23 cellular contexts compared by ENCODE assay signal in the genomic region with DNA sequence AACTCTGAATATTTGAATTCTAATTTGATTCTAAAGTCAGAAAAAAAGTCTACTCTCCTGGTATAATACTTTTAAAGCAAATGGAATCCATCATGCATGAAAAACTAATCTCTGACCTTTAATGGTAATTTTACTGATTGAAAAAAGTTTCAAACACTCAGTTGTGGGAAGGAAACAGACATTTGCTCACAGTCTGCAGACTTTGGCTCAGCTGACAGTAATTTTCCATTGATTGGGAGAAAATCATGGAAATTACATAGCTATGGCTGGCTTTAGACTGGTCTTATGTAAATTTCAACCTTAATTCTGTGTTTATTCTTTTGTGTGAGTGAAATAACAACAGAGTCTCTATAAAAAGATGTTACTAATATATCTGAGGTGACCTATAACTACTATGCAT.
A peak's percentile ranks its signal among the peaks of the same experiment; 100 is the strongest.
DNase-seq lines count a peak whose midpoint lies in the region; ATAC-seq and TF ChIP-seq lines count a peak whose summit lies in the region.
"Had no signal": no experiment of that assay in that cellular context is flagged by ENCODE, and none has a peak within 500 bp of the region (broad histone marks: within the 10 kb centered on the region; RNA-seq: fewer than 3 reads in every experiment).

No MANE protein-coding gene starts in this region.

- H3K27ac Mint-ChIP-seq in chondrocyte (ENCODE audit: unreplicated experiment) = peak overlapping the region; percentile 45
- H3K27ac Mint-ChIP-seq: CD4-positive, alpha-beta T cell; GM23338 had no signal

- H3K36me3 Mint-ChIP-seq in chondrocyte (ENCODE audit: low read depth) = no peaks in the 10 kb centered on the region

- no peak overlapping the region for H3K9ac ChIP-seq in mesenchymal stem cell (ENCODE audit: low read length)
- H3K9ac ChIP-seq: BLaER1 had no signal

- H3K27ac ChIP-seq in mesenchymal stem cell (ENCODE audit: low read length, poor library complexity, severe bottlenecking) = no peak overlapping the region
- H3K27ac ChIP-seq in sigmoid colon = peak overlapping the region in 3 of 4 donors; percentile 73 to 89 (median 88)
- H3K27ac ChIP-seq: BLaER1, Peyer's patch, SJSA1 had no signal

- no peak overlapping the region for H2AK5ac ChIP-seq in mesenchymal stem cell (ENCODE audit: low read length, severe bottlenecking)

- no peak overlapping the region for H3K14ac ChIP-seq in mesenchymal stem cell (ENCODE audit: low read length in 2 of 2)

- H3K9me3 Mint-ChIP-seq in chondrocyte (ENCODE audit: low read depth) = no peaks in the 10 kb centered on the region
- H3K9me3 Mint-ChIP-seq: CD4-positive, alpha-beta T cell; GM23338 had no signal

- H3K4me1 ChIP-seq in mesenchymal stem cell (ENCODE audit: control insufficient read depth, insufficient read depth, low read depth, low read length) (peaks cover 7% of the 10 kb centered on the region), sigmoid colon (peaks cover 0 to 76% (median 60%) of the 10 kb centered on the region in 4 donors)
- H3K4me1 ChIP-seq: BLaER1 had no signal

- DNase-seq in NCI-H69 (lab: John Stamatoyannopoulos, UW) = peak; percentile 31
- no peak for DNase-seq in chondrocyte (ENCODE audit: low spot score)
- DNase-seq in mesenchymal stem cell = peak; percentile 18
- no peak for DNase-seq in sigmoid colon
- DNase-seq in cerebellar nuclear complex (lab: John Stamatoyannopoulos, UW) = no peak
- no peak for DNase-seq in GM03348 (ENCODE audit: low spot score)
- no peak for DNase-seq in HCEC 1CT
- DNase-seq: CD4-positive, alpha-beta T cell; COR-L47; DMS 273 treated with DMSO at 0.1 percent for 48 hours; DMS79 treated with DMSO at 0.1 percent for 48 hours; KG1; NCI-H1105 treated with DMSO at 0.1 percent for 48 hours; NCI-H2081; NCI-H2171 treated with DMSO at 0.1 percent for 48 hours; NCI-H524 treated with DMSO at 0.1 percent for 48 hours; Peyer's patch had no signal

- TF ChIP-seq EP300 in sigmoid colon (IDR thresholded peaks at IDR 0.05) = no peak

- H2BK15ac ChIP-seq in mesenchymal stem cell (ENCODE audit: low read depth, poor library complexity, severe bottlenecking) = no peak overlapping the region

- no peak for ATAC-seq in GM19455 (IDR thresholded peaks at IDR 0.05; ENCODE audit: unreplicated experiment)
- ATAC-seq: GM12878, GM23338, HCT116 had no signal

- H2AFZ ChIP-seq in mesenchymal stem cell (ENCODE audit: low read depth, low read length) = no peak overlapping the region
- H2AFZ ChIP-seq: GM23338 had no signal

- H4K8ac ChIP-seq in mesenchymal stem cell (ENCODE audit: low read length) = no peak overlapping the region

- no peak overlapping the region for H3K4me3 Mint-ChIP-seq in chondrocyte (ENCODE audit: unreplicated experiment)
- H3K4me3 Mint-ChIP-seq: CD4-positive, alpha-beta T cell; GM23338 had no signal

- H2BK120ac ChIP-seq in mesenchymal stem cell (ENCODE audit: low read depth, low read length) = no peak overlapping the region

- no peak overlapping the region for H2BK5ac ChIP-seq in mesenchymal stem cell (ENCODE audit: low read depth, low read length, poor library complexity, severe bottlenecking)

- peaks cover 61% of the 10 kb centered on the region for H3K4me1 Mint-ChIP-seq in chondrocyte (ENCODE audit: low read depth)

- no peaks in the 10 kb centered on the region for H3K27me3 Mint-ChIP-seq in chondrocyte (ENCODE audit: low read depth)

- intact Hi-C loops in sigmoid colon (cut with DNase I) = loop anchor here (5.0 kb wide), 1 partner anchor 42 kb away; no protein-coding TSS in a partner anchor

- no peak overlapping the region for H3K23ac ChIP-seq in mesenchymal stem cell (ENCODE audit: low read length in 2 of 2)

- H3K36me3 ChIP-seq in mesenchymal stem cell (ENCODE audit: control insufficient read depth in 1 of 2, insufficient read depth in 2 of 2, low read depth in 1 of 2, low read length in 2 of 2) = no peaks in the 10 kb centered on the region
- no peaks in the 10 kb centered on the region for H3K36me3 ChIP-seq in sigmoid colon
- H3K36me3 ChIP-seq: BLaER1, Peyer's patch, SJSA1 had no signal

- no peak for TF ChIP-seq POLR2A in sigmoid colon (IDR thresholded peaks at IDR 0.05)

- H3K9me3 ChIP-seq in mesenchymal stem cell (ENCODE audit: control insufficient read depth, low read length) (no peaks in the 10 kb centered on the region), sigmoid colon (no peaks in the 10 kb centered on the region)
- H3K9me3 ChIP-seq: BLaER1, Peyer's patch, SJSA1 had no signal

- H2BK12ac ChIP-seq in mesenchymal stem cell (ENCODE audit: low read length in 2 of 2) = no peak overlapping the region

- TF ChIP-seq CTCF in chondrocyte (IDR thresholded peaks at IDR 0.05) (no peak), sigmoid colon (IDR thresholded peaks at IDR 0.05) (no peak)

- no peak overlapping the region for H3K4me3 ChIP-seq in mesenchymal stem cell (ENCODE audit: insufficient read depth in 1 of 2, low read depth in 1 of 2, low read length in 2 of 2)
- no peak overlapping the region for H3K4me3 ChIP-seq in sigmoid colon
- H3K4me3 ChIP-seq: BLaER1, GM12878, GM23338, Peyer's patch, SJSA1 had no signal

- no peak overlapping the region for H4K91ac ChIP-seq in mesenchymal stem cell (ENCODE audit: low read length)

- no peak overlapping the region for H3K4me2 ChIP-seq in mesenchymal stem cell (ENCODE audit: low read length, poor library complexity, severe bottlenecking)
- H3K4me2 ChIP-seq: BLaER1, GM23338 had no signal

- H3K79me1 ChIP-seq in mesenchymal stem cell (replicated peaks; ENCODE audit: low read length, poor library complexity, severe bottlenecking) = no peaks in the 10 kb centered on the region

- H3K4ac ChIP-seq in mesenchymal stem cell (ENCODE audit: low read depth in 1 of 2, low read length in 2 of 2) = no peak overlapping the region

- H3K27me3 ChIP-seq in mesenchymal stem cell (ENCODE audit: control insufficient read depth in 1 of 2, insufficient read depth in 1 of 2, low read length in 2 of 2) (peaks cover 0 to 5% of the 10 kb centered on the region in 2 experiments), sigmoid colon (no peaks in the 10 kb centered on the region)
- H3K27me3 ChIP-seq: BLaER1, Peyer's patch, SJSA1 had no signal

- no peak overlapping the region for H3K18ac ChIP-seq in mesenchymal stem cell (ENCODE audit: low read depth in 1 of 2, low read length in 2 of 2)

Comparison
In these comparisons a context has a peak if more than half of its experiments do, and no peak if none do; other contexts are left out.
1. DNase-seq: peak in NCI-H69 (single experiment) and mesenchymal stem cell (single experiment); none in chondrocyte (single experiment), sigmoid colon (single experiment), cerebellar nuclear complex (0 of 2), GM03348 (single experiment) and HCEC 1CT (single experiment).